In the genomic region with DNA sequence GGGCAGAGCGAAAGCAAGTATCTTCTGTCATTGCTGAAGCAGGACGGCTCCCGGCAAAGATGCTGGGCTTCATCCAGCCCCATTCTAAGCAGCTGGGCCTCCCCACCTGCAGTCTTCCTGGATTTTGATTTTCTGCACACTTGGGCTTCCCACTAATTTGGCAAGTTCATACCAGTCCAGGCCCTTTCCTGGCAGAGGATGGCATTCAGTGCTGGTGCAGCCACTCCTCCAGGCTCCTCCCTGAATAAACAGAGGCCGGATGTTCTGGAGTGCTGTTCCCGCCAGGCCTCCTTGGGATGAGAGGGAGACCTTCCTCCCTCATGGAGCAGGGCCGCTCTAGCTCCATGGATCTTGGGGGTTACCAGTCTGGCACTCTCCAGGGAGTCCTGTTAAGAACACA, we compare ENCODE assay signal across 8 cellular contexts. TPM values are rescaled to one million over a fixed set of nuclear protein-coding genes. Genes with fewer than 3 reads are reported as not detected.
DNase-seq lines count a peak whose midpoint lies in the region; ATAC-seq and TF ChIP-seq lines count a peak whose summit lies in the region.

No MANE protein-coding gene starts in this region.

- no peaks in the 10 kb centered on the region for H3K9me3 ChIP-seq in mucosa of descending colon

- H3K9me3 Mint-ChIP-seq in brain = no peaks in the 10 kb centered on the region

- peaks cover 18% of the 10 kb centered on the region for H3K4me1 ChIP-seq in mucosa of descending colon (ENCODE audit: low read depth)

- peaks cover 77% of the 10 kb centered on the region for H3K4me1 Mint-ChIP-seq in brain

- no peaks in the 10 kb centered on the region for H3K27me3 Mint-ChIP-seq in brain

- H3K4me3 ChIP-seq in HFF-Myc (replicated peaks; ENCODE audit: low read depth, low read length) (peak overlapping the region; percentile 73), mucosa of descending colon (no peak overlapping the region)

- H3K27ac Mint-ChIP-seq in brain = peak overlapping the region; percentile 9 to 95 (median 58)

- DNase-seq in A172 (ENCODE audit: low spot score) = peak; percentile 72
- DNase-seq in HFF-Myc (ENCODE audit: extremely low read depth, low read depth) = no peak
- peak; percentile 61 to 66 (median 62) for DNase-seq in mucosa of descending colon
- DNase-seq in activated CD4-positive, CD25-positive, alpha-beta regulatory T cell treated with anti-CD3 and anti-CD28 coated beads, Interleukin-2, amount 50 U/mL, for 72 hours = no peak
- no peak for DNase-seq in NCI-H146 treated with DMSO at 0.1 percent for 48 hours (lab: John Stamatoyannopoulos, UW; ENCODE audit: unreplicated experiment)
- DNase-seq in CD1c-positive myeloid dendritic cell (ENCODE audit: extremely low spot score) = no peak

- H3K36me3 Mint-ChIP-seq in brain = peaks cover 26% of the 10 kb centered on the region

- TF ChIP-seq CTCF in HFF-Myc (IDR thresholded peaks at IDR 0.05; ENCODE audit: low read depth, low read length, missing control alignments) = no peak
- no peak for TF ChIP-seq CTCF in brain (conservative IDR thresholded peaks at IDR 0.05)
- TF ChIP-seq CTCF in mucosa of descending colon (IDR thresholded peaks at IDR 0.05) = no peak

- H3K4me3 Mint-ChIP-seq in brain = peak overlapping the region; percentile 53 to 90 (median 88)

- no peaks in the 10 kb centered on the region for H3K36me3 ChIP-seq in mucosa of descending colon (ENCODE audit: low read depth)

- peak; percentile 52 for ATAC-seq in mucosa of descending colon
- ATAC-seq in GM18519 (IDR thresholded peaks at IDR 0.05; ENCODE audit: low FRiP score, unreplicated experiment) = no peak

- intact Hi-C loops in mucosa of descending colon (cut with DNase I, micrococcal nuclease) = no loop called here

RNA-seq across cellular contexts. Expression of a gene that starts 3.4 kb away (rescaled TPM):
- total RNA-seq in A172 (2014; rRNA removed; shearing (Covaris generic)) = 31.0 and 39.8 TPM in 2 replicates
- 20.6 TPM for polyA plus RNA-seq in brain (ENCODE audit: insufficient read depth, low read depth, low replicate concordance)
- total RNA-seq in mucosa of descending colon = 10 to 100 TPM; 15.4 to 55.9 (median 26.3) TPM

RNA-seq across cellular contexts. Expression of a gene that starts 57.8 kb away (rescaled TPM):
- 52.4 and 62.5 TPM in 2 replicates for total RNA-seq in A172 (2014; rRNA removed; shearing (Covaris generic))
- 47.2 TPM for polyA plus RNA-seq in brain (ENCODE audit: insufficient read depth, low read depth, low replicate concordance)
- total RNA-seq in mucosa of descending colon = 100 to 1,000 TPM in 2 of 3 donors, 10 to 100 TPM in 1; 85.6 to 122 (median 101) TPM

Comparison
In these comparisons a context has a peak if more than half of its experiments do, and no peak if none do; other contexts are left out.
1. DNase-seq: peak in A172 (single experiment) and mucosa of descending colon (3 of 3); none in HFF-Myc (single experiment), activated CD4-positive, CD25-positive, alpha-beta regulatory T cell treated with anti-CD3 and anti-CD28 coated beads, Interleukin-2, amount 50 U/mL, for 72 hours (single experiment), NCI-H146 treated with DMSO at 0.1 percent for 48 hours (single experiment) and CD1c-positive myeloid dendritic cell (single experiment).